ENCODE assay signal across 11 cellular contexts in genomic region chr1:19435181-19435580, GRCh38. TPM values are rescaled to one million over a fixed set of nuclear protein-coding genes. Genes with fewer than 3 reads are reported as not detected.
DNase-seq lines count a peak whose midpoint lies in the region; ATAC-seq, FAIRE-seq and TF ChIP-seq lines count a peak whose summit lies in the region.
"Had no signal": no experiment of that assay in that cellular context is flagged by ENCODE, and none has a peak within 500 bp of the region (broad histone marks: within the 10 kb centered on the region; RNA-seq: fewer than 3 reads in every experiment).

No MANE protein-coding gene starts in this region.

- no peak overlapping the region for H3K4me3 Mint-ChIP-seq in endodermal cell

- H3K4me1 ChIP-seq in psoas muscle (peaks cover 96% of the 10 kb centered on the region), kidney (ENCODE audit: control insufficient read depth in 1 of 2, insufficient read depth in 1 of 2, low read depth in 1 of 2, low read length in 2 of 2) (peaks cover 48 to 59% of the 10 kb centered on the region in 2 donors), endodermal cell (ENCODE audit: control insufficient read depth, insufficient read depth, low read length) (no peaks in the 10 kb centered on the region)

- WGBS in psoas muscle, 3 donors: 43 to 61% (median 58%) methylated on average over 4 of the region's 4 CpGs
- 98 to 100% methylated on average over 3 to 4 of the region's 4 CpGs for WGBS in endodermal cell (ENCODE audit: insufficient coverage in 1 of 2, insufficient read length in 1 of 2), 2 experiments

- no peak overlapping the region for H3K9ac ChIP-seq in kidney (ENCODE audit: low read length in 2 of 2)
- H3K9ac ChIP-seq in endodermal cell (ENCODE audit: extremely low read depth, low read length, poor library complexity, severe bottlenecking): no peak overlapping the region

- no peak for ATAC-seq in psoas muscle

- no peak overlapping the region for H3K27ac Mint-ChIP-seq in endodermal cell

- TF ChIP-seq CTCF in C4-2B (conservative IDR thresholded peaks at IDR 0.05) (no peak), fibroblast of the aortic adventitia (IDR thresholded peaks at IDR 0.05; ENCODE audit: insufficient read depth, low read length) (no peak), psoas muscle (IDR thresholded peaks at IDR 0.05) (no peak), kidney (IDR thresholded peaks at IDR 0.05; ENCODE audit: borderline replicate concordance, extremely low read depth, insufficient read depth) (no peak), endodermal cell (conservative IDR thresholded peaks at IDR 0.05) (no peak)

- no peak for FAIRE-seq in kidney (lab: Jason Lieb, UNC)

- H3K4me1 Mint-ChIP-seq in endodermal cell: peaks cover 4% of the 10 kb centered on the region

- H3K36me3 ChIP-seq in psoas muscle (ENCODE audit: insufficient read depth in 1 of 2, low read depth in 1 of 2): no peaks in the 10 kb centered on the region
- no peaks in the 10 kb centered on the region for H3K36me3 ChIP-seq in kidney (ENCODE audit: control insufficient read depth in 1 of 2, insufficient read depth in 2 of 2, low read length in 2 of 2)
- H3K36me3 ChIP-seq in endodermal cell (ENCODE audit: control insufficient read depth, insufficient read depth, low read length): peaks cover 48% of the 10 kb centered on the region

- H3K27me3 Mint-ChIP-seq in endodermal cell (ENCODE audit: insufficient read depth): no peaks in the 10 kb centered on the region

- intact Hi-C loops in psoas muscle (cut with DNase I) (loop anchor here in 1 of 2 donors (10.0 kb wide), 1 partner anchor 50 kb away; the partner anchor contains the start of gene CAPZB), kidney (cut with DNase I) (no loop called here)

- DNase-seq in SIG-M5 (lab: John Stamatoyannopoulos, UW) (peak; percentile 12), fibroblast of the aortic adventitia (ENCODE audit: low read depth) (peak; percentile 96), psoas muscle (no peak), kidney (no peak), endodermal cell (no peak), NCI-H774 (lab: John Stamatoyannopoulos, UW) (no peak)
- no peak for DNase-seq in activated naive CD4-positive, alpha-beta T cell treated with anti-CD3 and anti-CD28 coated beads, Interleukin-2, amount 50 U/mL, for 16 hours
- DNase-seq: activated CD4-positive, CD25-positive, alpha-beta regulatory T cell treated with anti-CD3 and anti-CD28 coated beads, Interleukin-2, amount 50 U/mL, for 72 hours; head of caudate nucleus; NCI-H1930 had no signal

- H3K27me3 ChIP-seq in psoas muscle (ENCODE audit: insufficient read depth in 3 of 3, low read length in 2 of 3) (no peaks in the 10 kb centered on the region), endodermal cell (ENCODE audit: control insufficient read depth, insufficient read depth, low read length, poor library complexity, severe bottlenecking) (no peaks in the 10 kb centered on the region)

- peaks cover 14% of the 10 kb centered on the region for H3K36me3 Mint-ChIP-seq in endodermal cell (ENCODE audit: low read depth)

- no peaks in the 10 kb centered on the region for H3K9me3 Mint-ChIP-seq in endodermal cell

- H3K9me3 ChIP-seq in psoas muscle: no peaks in the 10 kb centered on the region
- H3K9me3 ChIP-seq in kidney (ENCODE audit: control insufficient read depth in 1 of 2, low read length in 2 of 2): no peaks in the 10 kb centered on the region
- H3K9me3 ChIP-seq in endodermal cell (ENCODE audit: control insufficient read depth, low read length): no peaks in the 10 kb centered on the region

- H3K4me3 ChIP-seq in fibroblast of the aortic adventitia (ENCODE audit: low read depth, low read length): peak overlapping the region; percentile 7
- no peak overlapping the region for H3K4me3 ChIP-seq in psoas muscle
- no peak overlapping the region for H3K4me3 ChIP-seq in kidney (ENCODE audit: low read length in 2 of 2)
- H3K4me3 ChIP-seq in endodermal cell (ENCODE audit: low read length): no peak overlapping the region

- H3K27ac ChIP-seq in C4-2B (peak overlapping the region; percentile 77), psoas muscle (peak overlapping the region; percentile 79), kidney (ENCODE audit: low read depth in 2 of 2, low read length in 2 of 2) (peak overlapping the region in 1 of 2 donors; percentile 23), endodermal cell (ENCODE audit: low read depth, low read length) (no peak overlapping the region)

RNA-seq across cellular contexts. Expression of gene CAPZB, which starts 50.2 kb away (rescaled TPM):
- 96.6 and 232 TPM in 2 replicates for total RNA-seq in fibroblast of the aortic adventitia (ENCODE audit: low replicate concordance)
- total RNA-seq in psoas muscle: 100 to 1,000 TPM; 207 to 284 (median 232) TPM
- polyA plus RNA-seq in psoas muscle: 100 to 1,000 TPM; 179 to 261 (median 206) TPM
- 265 TPM for total RNA-seq in kidney
- polyA plus RNA-seq in kidney (ENCODE audit: insufficient read depth, low read depth, low replicate concordance): 253 TPM
- 100 to 1,000 TPM; 334 to 362 TPM for total RNA-seq in endodermal cell
- polyA plus RNA-seq in endodermal cell (2013, experiment 1 of 2): 254 TPM
- 240 TPM for polyA plus RNA-seq in endodermal cell (2013, experiment 2 of 2)

Comparison
In these comparisons a context has a peak if more than half of its experiments do, and no peak if none do; other contexts are left out.
1. DNase-seq: peak in SIG-M5 (single experiment) and fibroblast of the aortic adventitia (single experiment); none in psoas muscle (0 of 2), kidney (single experiment), endodermal cell (single experiment), activated naive CD4-positive, alpha-beta T cell treated with anti-CD3 and anti-CD28 coated beads, Interleukin-2, amount 50 U/mL, for 16 hours (single experiment) and NCI-H774 (single experiment).